Comparison of ENCODE assay signal across 8 cellular contexts in the genomic region with DNA sequence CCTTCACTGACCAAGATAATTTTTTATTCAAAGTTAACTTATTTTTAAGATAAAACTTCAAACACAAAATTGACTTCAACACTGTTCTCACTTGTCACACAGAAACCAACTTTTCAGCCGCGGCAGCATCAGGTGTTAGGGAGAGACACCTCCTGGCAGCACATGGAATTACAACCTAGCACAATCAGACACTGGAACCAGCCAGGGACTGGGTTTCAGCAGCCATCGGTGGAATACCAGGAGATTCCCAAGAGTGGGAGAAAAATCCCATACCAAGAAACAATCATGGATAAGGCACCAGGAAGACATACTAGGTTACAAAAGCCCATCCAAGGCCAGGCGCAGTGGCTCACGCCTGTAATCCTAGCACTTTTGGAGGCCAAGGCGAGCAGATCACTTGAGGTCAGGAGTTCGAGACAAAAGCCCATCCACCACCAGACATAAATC.
A peak's percentile ranks its signal among the peaks of the same experiment; 100 is the strongest.
DNase-seq lines count a peak whose midpoint lies in the region; ATAC-seq lines count a peak whose summit lies in the region.

No MANE protein-coding gene starts in this region.

- peaks cover 27% of the 10 kb centered on the region for H3K27me3 Mint-ChIP-seq in activated T-helper 17 cell treated with anti-CD3 and anti-CD28 coated beads, Interleukin-2, amount 50 U/mL, for 72 hours

- H3K9me3 Mint-ChIP-seq in activated T-helper 17 cell treated with anti-CD3 and anti-CD28 coated beads, Interleukin-2, amount 50 U/mL, for 72 hours: no peaks in the 10 kb centered on the region

- no peak for ATAC-seq in activated T-helper 17 cell treated with anti-CD3 and anti-CD28 coated beads, Interleukin-2, amount 50 U/mL, for 72 hours (replicated peaks)

- no peak overlapping the region for H3K4me3 Mint-ChIP-seq in activated T-helper 17 cell treated with anti-CD3 and anti-CD28 coated beads, Interleukin-2, amount 50 U/mL, for 72 hours

- no peaks in the 10 kb centered on the region for H3K36me3 Mint-ChIP-seq in activated T-helper 17 cell treated with anti-CD3 and anti-CD28 coated beads, Interleukin-2, amount 50 U/mL, for 72 hours (ENCODE audit: low read depth)

- H3K27ac Mint-ChIP-seq in activated T-helper 17 cell treated with anti-CD3 and anti-CD28 coated beads, Interleukin-2, amount 50 U/mL, for 72 hours: no peak overlapping the region

- peaks cover 17% of the 10 kb centered on the region for H3K4me1 Mint-ChIP-seq in activated T-helper 17 cell treated with anti-CD3 and anti-CD28 coated beads, Interleukin-2, amount 50 U/mL, for 72 hours

- DNase-seq in AG08396 (ENCODE audit: low spot score) (peak; percentile 69), GM19238 (ENCODE audit: insufficient read length, low spot score) (peak; percentile 37), NCI-H345 treated with DMSO at 0.1 percent for 48 hours (lab: John Stamatoyannopoulos, UW; ENCODE audit: unreplicated experiment) (peak; percentile 29), dermis microvascular lymphatic vessel endothelial cell (ENCODE audit: low read depth in 2 of 2) (peak; percentile 61 to 78), lung microvascular endothelial cell (ENCODE audit: low read depth in 2 of 2) (peak; percentile 79 to 87)
- DNase-seq in activated CD4-positive, alpha-beta T cell treated with anti-CD3 and anti-CD28 coated beads, Interleukin-2, amount 50 U/mL, for 1 hour: peak; percentile 60
- DNase-seq in stimulated activated CD8-positive, alpha-beta memory T cell treated with anti-CD3 and anti-CD28 coated beads, Interleukin-15, amount 100 ng/mL, for 1 hour (ENCODE audit: low read depth): peak; percentile 39

Comparison
In these comparisons a context has a peak if more than half of its experiments do, and no peak if none do; other contexts are left out.
1. DNase-seq: peak in every context shown above with its lines; median percentile 83 in lung microvascular endothelial cell; 70 in dermis microvascular lymphatic vessel endothelial cell; 69 in AG08396; 60 in activated CD4-positive, alpha-beta T cell treated with anti-CD3 and anti-CD28 coated beads, Interleukin-2, amount 50 U/mL, for 1 hour; 39 in stimulated activated CD8-positive, alpha-beta memory T cell treated with anti-CD3 and anti-CD28 coated beads, Interleukin-15, amount 100 ng/mL, for 1 hour; 37 in GM19238; 29 in NCI-H345 treated with DMSO at 0.1 percent for 48 hours.